19 cellular contexts compared by ENCODE assay signal in genomic region chr3:140682586-140682985, GRCh38. TPM values are rescaled to one million over a fixed set of nuclear protein-coding genes. Genes with fewer than 3 reads are reported as not detected.
DNase-seq lines count a peak whose midpoint lies in the region; ATAC-seq and TF ChIP-seq lines count a peak whose summit lies in the region.
"Had no signal": no experiment of that assay in that cellular context is flagged by ENCODE, and none has a peak within 500 bp of the region (broad histone marks: within the 10 kb centered on the region; RNA-seq: fewer than 3 reads in every experiment).

No MANE protein-coding gene starts in this region.

- H3K4me3 ChIP-seq in right cardiac atrium (ENCODE audit: low read length) (no peak overlapping the region), gastroesophageal sphincter (no peak overlapping the region), osteoblast (ENCODE audit: insufficient read depth, low read length) (no peak overlapping the region)
- H3K4me3 ChIP-seq: GM12878 had no signal

- H3K9me3 ChIP-seq in right cardiac atrium (ENCODE audit: control insufficient read depth, low read length), result no peaks in the 10 kb centered on the region
- no peaks in the 10 kb centered on the region for H3K9me3 ChIP-seq in gastroesophageal sphincter
- H3K9me3 ChIP-seq in osteoblast (ENCODE audit: low read depth, low read length), result no peaks in the 10 kb centered on the region

- TF ChIP-seq EP300 in gastroesophageal sphincter (IDR thresholded peaks at IDR 0.05), result no peak

- peak in 1 of 2 donors; percentile 22 for ATAC-seq in right cardiac atrium
- no peak for ATAC-seq in left cardiac atrium
- ATAC-seq in gastroesophageal sphincter, result peak; percentile 10
- no peak for ATAC-seq in GM21786 (IDR thresholded peaks at IDR 0.05; ENCODE audit: unreplicated experiment)
- ATAC-seq: GM12878, HCT116 had no signal

- 93% methylated on average over 27 of the region's 27 CpGs for WGBS in right cardiac atrium
- WGBS in gastroesophageal sphincter (ENCODE audit: low coverage in 1 of 2), 2 donors, result 80% methylated on average over 3 of the region's 27 CpGs; no CpG with 5 or more reads in 1 of the 2 donors

- H3K27ac ChIP-seq in right cardiac atrium (ENCODE audit: low read length) (no peak overlapping the region), gastroesophageal sphincter (no peak overlapping the region), osteoblast (ENCODE audit: low read depth, low read length) (no peak overlapping the region)

- no peak for TF ChIP-seq POLR2A in gastroesophageal sphincter (IDR thresholded peaks at IDR 0.05)

- H3K4me2 ChIP-seq in osteoblast (ENCODE audit: insufficient read depth, low read length), result no peak overlapping the region

- TF ChIP-seq CTCF in gastroesophageal sphincter (IDR thresholded peaks at IDR 0.05) (no peak), osteoblast (IDR thresholded peaks at IDR 0.05; ENCODE audit: extremely low read depth, low read depth, low read length) (no peak)

- intact Hi-C loops in right cardiac atrium (cut with DNase I), result no loop called here
- intact Hi-C loops in left cardiac atrium (cut with DNase I), result no loop called here

- H4K20me1 ChIP-seq in osteoblast (ENCODE audit: insufficient read depth, low read length), result no peaks in the 10 kb centered on the region

- H3K4me1 ChIP-seq in right cardiac atrium (ENCODE audit: control insufficient read depth, insufficient read depth, low read length), result no peaks in the 10 kb centered on the region
- no peaks in the 10 kb centered on the region for H3K4me1 ChIP-seq in gastroesophageal sphincter
- no peaks in the 10 kb centered on the region for H3K4me1 ChIP-seq in osteoblast (ENCODE audit: insufficient read depth, low read length)

- H3K79me2 ChIP-seq in osteoblast (ENCODE audit: insufficient read depth, low read length), result no peaks in the 10 kb centered on the region

- no peak overlapping the region for H2AFZ ChIP-seq in osteoblast (ENCODE audit: low read length)

- H3K36me3 ChIP-seq in gastroesophageal sphincter (no peaks in the 10 kb centered on the region), osteoblast (ENCODE audit: insufficient read depth, low read length) (no peaks in the 10 kb centered on the region)

- H3K27me3 ChIP-seq in right cardiac atrium (ENCODE audit: control insufficient read depth, insufficient read depth) (no peaks in the 10 kb centered on the region), gastroesophageal sphincter (no peaks in the 10 kb centered on the region), osteoblast (ENCODE audit: insufficient read depth, low read length) (no peaks in the 10 kb centered on the region)

- DNase-seq in right cardiac atrium, result peak in 2 of 3 donors; percentile 32 to 37
- DNase-seq in left cardiac atrium, result no peak
- peak; percentile 22 for DNase-seq in osteoblast (ENCODE audit: insufficient read length, low spot score, missing footprints)
- no peak for DNase-seq in DMS153 (lab: John Stamatoyannopoulos, UW)
- DNase-seq: C1 segment of cervical spinal cord; CD4-positive, alpha-beta memory T cell; COR-L47; DMS79; EL; GDM1; H7 had no signal

RNA-seq across cellular contexts. Expression of gene TRIM42, which starts 4.7 kb away (rescaled TPM):
- total RNA-seq in right cardiac atrium, result not detected
- polyA plus RNA-seq in right cardiac atrium, result not detected
- not detected for total RNA-seq in left cardiac atrium
- not detected for total RNA-seq in gastroesophageal sphincter
- not detected in 2 replicates for total RNA-seq in osteoblast
- total RNA-seq: A172; A673; CD4-positive, alpha-beta memory T cell; GM12878; H1; H7 had no signal
- polyA plus RNA-seq: BJ; CD4-positive, alpha-beta memory T cell; H1 had no signal

Comparison
In these comparisons a context has a peak if more than half of its experiments do, and no peak if none do; other contexts are left out.
1. DNase-seq: peak in right cardiac atrium (2 of 3) and osteoblast (single experiment); none in left cardiac atrium (single experiment) and DMS153 (single experiment).